Comparison of ENCODE assay signal across 11 cellular contexts in genomic region chr13:30608364-30608763, GRCh38. TPM values are rescaled to one million over a fixed set of nuclear protein-coding genes. Genes with fewer than 3 reads are reported as not detected.
DNase-seq lines count a peak whose midpoint lies in the region; ATAC-seq and TF ChIP-seq lines count a peak whose summit lies in the region.
"Had no signal": no experiment of that assay in that cellular context is flagged by ENCODE, and none has a peak within 500 bp of the region (broad histone marks: within the 10 kb centered on the region; RNA-seq: fewer than 3 reads in every experiment).

No MANE protein-coding gene starts in this region.

- TF ChIP-seq CTCF in foreskin keratinocyte (conservative IDR thresholded peaks at IDR 0.05) = no peak

- ATAC-seq in CD4-positive, CD25-positive, alpha-beta regulatory T cell (ENCODE audit: low read depth in 2 of 2) = no peak
- peak; percentile 3 for ATAC-seq in GM21526 (IDR thresholded peaks at IDR 0.05; ENCODE audit: low FRiP score, unreplicated experiment)
- no peak for ATAC-seq in central memory CD8-positive, alpha-beta T cell (replicated peaks; ENCODE audit: extremely low read depth, poor library complexity, severe bottlenecking)
- no peak for ATAC-seq in memory B cell (ENCODE audit: low read depth)
- no peak for ATAC-seq in foreskin keratinocyte
- no peak for ATAC-seq in HG02588 (IDR thresholded peaks at IDR 0.05; ENCODE audit: unreplicated experiment)

- H3K36me3 Mint-ChIP-seq in CD4-positive, CD25-positive, alpha-beta regulatory T cell = peaks cover 12% of the 10 kb centered on the region
- H3K36me3 Mint-ChIP-seq in central memory CD8-positive, alpha-beta T cell (ENCODE audit: insufficient read depth) = no peaks in the 10 kb centered on the region
- peaks cover 5% of the 10 kb centered on the region for H3K36me3 Mint-ChIP-seq in memory B cell

- peak overlapping the region; percentile 61 for H3K4me3 ChIP-seq in CD4-positive, CD25-positive, alpha-beta regulatory T cell (ENCODE audit: low read depth, low read length)
- H3K4me3 ChIP-seq: ascending aorta had no signal

- no peaks in the 10 kb centered on the region for H3K27me3 ChIP-seq in CD4-positive, CD25-positive, alpha-beta regulatory T cell (ENCODE audit: control insufficient read depth, insufficient read depth, low read length)
- no peaks in the 10 kb centered on the region for H3K27me3 ChIP-seq in foreskin keratinocyte
- H3K27me3 ChIP-seq: ascending aorta had no signal

- no peaks in the 10 kb centered on the region for H3K9me3 Mint-ChIP-seq in CD4-positive, CD25-positive, alpha-beta regulatory T cell
- no peaks in the 10 kb centered on the region for H3K9me3 Mint-ChIP-seq in central memory CD8-positive, alpha-beta T cell
- H3K9me3 Mint-ChIP-seq in memory B cell = no peaks in the 10 kb centered on the region

- no peaks in the 10 kb centered on the region for H3K9me3 ChIP-seq in CD4-positive, CD25-positive, alpha-beta regulatory T cell (ENCODE audit: control insufficient read depth in 2 of 2, low read length in 2 of 2)
- H3K9me3 ChIP-seq: ascending aorta had no signal

- peak overlapping the region; percentile 70 for H3K27ac ChIP-seq in CD4-positive, CD25-positive, alpha-beta regulatory T cell (ENCODE audit: insufficient read depth, low read length, poor library complexity, severe bottlenecking)
- H3K27ac ChIP-seq in foreskin keratinocyte = no peak overlapping the region
- H3K27ac ChIP-seq: ascending aorta had no signal

- H3K27me3 Mint-ChIP-seq in CD4-positive, CD25-positive, alpha-beta regulatory T cell = peaks cover 2% of the 10 kb centered on the region
- H3K27me3 Mint-ChIP-seq in central memory CD8-positive, alpha-beta T cell = no peaks in the 10 kb centered on the region
- no peaks in the 10 kb centered on the region for H3K27me3 Mint-ChIP-seq in memory B cell

- peak overlapping the region in 2 of 4 donors; percentile 15 to 16 for H3K4me3 Mint-ChIP-seq in CD4-positive, CD25-positive, alpha-beta regulatory T cell
- no peak overlapping the region for H3K4me3 Mint-ChIP-seq in central memory CD8-positive, alpha-beta T cell
- H3K4me3 Mint-ChIP-seq in memory B cell = no peak overlapping the region

- no peak for DNase-seq in CD4-positive, CD25-positive, alpha-beta regulatory T cell
- no peak for DNase-seq in central memory CD8-positive, alpha-beta T cell (ENCODE audit: low spot score in 2 of 2)
- no peak for DNase-seq in memory B cell (ENCODE audit: low spot score in 2 of 2)
- DNase-seq in COLO829 (ENCODE audit: low spot score) = no peak
- DNase-seq in NCI-H1436 treated with DMSO at 0.1 percent for 48 hours (lab: John Stamatoyannopoulos, UW) = no peak
- DNase-seq in foreskin keratinocyte = no peak
- DNase-seq: NCI-H2081 treated with DMSO at 0.1 percent for 48 hours, NCI-H82 had no signal

- H3K4me1 Mint-ChIP-seq in CD4-positive, CD25-positive, alpha-beta regulatory T cell = peaks cover 21 to 42% (median 31%) of the 10 kb centered on the region in 4 donors
- H3K4me1 Mint-ChIP-seq in central memory CD8-positive, alpha-beta T cell = peaks cover 12% of the 10 kb centered on the region
- H3K4me1 Mint-ChIP-seq in memory B cell = peaks cover 25% of the 10 kb centered on the region

- peaks cover 14% of the 10 kb centered on the region for H3K4me1 ChIP-seq in CD4-positive, CD25-positive, alpha-beta regulatory T cell (ENCODE audit: control insufficient read depth, insufficient read depth, low read length, poor library complexity, severe bottlenecking)
- no peaks in the 10 kb centered on the region for H3K4me1 ChIP-seq in foreskin keratinocyte
- H3K4me1 ChIP-seq: ascending aorta had no signal

- peak overlapping the region; percentile 76 to 91 (median 88) for H3K27ac Mint-ChIP-seq in CD4-positive, CD25-positive, alpha-beta regulatory T cell
- peak overlapping the region; percentile 32 for H3K27ac Mint-ChIP-seq in central memory CD8-positive, alpha-beta T cell (ENCODE audit: low read depth)
- H3K27ac Mint-ChIP-seq in memory B cell = peak overlapping the region; percentile 81

- no peaks in the 10 kb centered on the region for H3K36me3 ChIP-seq in CD4-positive, CD25-positive, alpha-beta regulatory T cell (ENCODE audit: control insufficient read depth, insufficient read depth, low read length)
- H3K36me3 ChIP-seq: ascending aorta had no signal

RNA-seq across cellular contexts. Expression of gene USPL1, which starts 9.4 kb away (rescaled TPM):
- total RNA-seq in CD4-positive, CD25-positive, alpha-beta regulatory T cell = 37.2 TPM
- polyA plus RNA-seq in CD4-positive, CD25-positive, alpha-beta regulatory T cell = 10 to 100 TPM; 11.9 to 19.7 (median 15.6) TPM
- 11.8 and 12.4 TPM in 2 replicates for total RNA-seq in foreskin keratinocyte
- 3.6 and 4.8 TPM in 2 replicates for polyA plus RNA-seq in foreskin keratinocyte

Comparison
In these comparisons a context has a peak if more than half of its experiments do, and no peak if none do; other contexts are left out.
1. H3K27ac Mint-ChIP-seq: peak in every context shown above with its lines; median percentile 88 in CD4-positive, CD25-positive, alpha-beta regulatory T cell; 81 in memory B cell; 32 in central memory CD8-positive, alpha-beta T cell.